ENCODE assay signal across 7 cellular contexts in the genomic region with DNA sequence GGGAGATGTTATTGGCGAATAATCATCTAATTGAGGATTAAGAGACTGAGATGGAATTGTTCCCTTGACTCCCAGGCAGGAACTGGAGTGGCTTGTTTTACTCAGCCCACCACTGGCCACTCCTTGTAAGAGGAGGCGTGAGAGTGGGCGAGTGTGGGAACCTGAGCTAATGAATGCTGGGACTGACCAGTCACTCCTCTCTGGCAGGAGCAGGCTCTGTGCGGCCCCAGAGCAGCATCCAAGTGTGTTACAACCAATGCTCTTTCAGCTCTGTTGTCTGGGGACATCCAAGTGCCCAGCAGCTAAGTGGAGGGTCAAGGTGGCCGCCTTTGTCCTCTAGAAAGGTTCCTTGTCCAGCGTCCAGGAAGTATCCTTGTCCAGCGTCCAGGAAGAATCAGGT.
"Had no signal": no experiment of that assay in that cellular context is flagged by ENCODE, and none has a peak within 500 bp of the region (broad histone marks: within the 10 kb centered on the region; RNA-seq: fewer than 3 reads in every experiment).

No MANE protein-coding gene starts in this region.

- H3K36me3 ChIP-seq: HAP-1 had no signal

- H3K4me1 ChIP-seq: HAP-1 had no signal

- H3K4me3 ChIP-seq: HAP-1, K562 had no signal

- DNase-seq: GOT3, HFFc6, IMR-90, KG1 had no signal

- ATAC-seq: HCT116, K562 had no signal

- H3K9me3 ChIP-seq: HAP-1 had no signal
